ENCODE assay signal across 18 cellular contexts in genomic region chr12:9112076-9112853, GRCh38. TPM values are rescaled to one million over a fixed set of nuclear protein-coding genes. Genes with fewer than 3 reads are reported as not detected.
"Had no signal": no experiment of that assay in that cellular context is flagged by ENCODE, and none has a peak within 500 bp of the region (broad histone marks: within the 10 kb centered on the region; RNA-seq: fewer than 3 reads in every experiment).

No MANE protein-coding gene starts in this region.

- H3K9me3 ChIP-seq: SJCRH30 had no signal

- H3K4me3 Mint-ChIP-seq: activated T-cell treated with anti-CD3 and anti-CD28 coated beads, Interleukin-2, amount 50 U/mL, for 72 hours; neural progenitor cell; T-helper 17 cell; WTC11 had no signal

- H3K27ac ChIP-seq: foreskin keratinocyte, neural progenitor cell, SJCRH30 had no signal

- H3K4me3 ChIP-seq: neural progenitor cell, SJCRH30 had no signal

- ATAC-seq: activated naive CD4-positive, alpha-beta T cell treated with anti-CD3 and anti-CD28 coated beads, Interleukin-2, amount 50 U/mL, for 72 hours; activated T-cell treated with anti-CD3 and anti-CD28 coated beads, Interleukin-2, amount 50 U/mL, for 72 hours; foreskin keratinocyte; left lobe of liver; stimulated activated naive CD8-positive, alpha-beta T cell treated with anti-CD3 and anti-CD28 coated beads, Interleukin-15, Interleukin-2, amounts not matched to agents 100 U/mL and 50 U/mL, for 24 hours; T-helper 17 cell; WTC11 had no signal

- H3K9me3 Mint-ChIP-seq: activated naive CD4-positive, alpha-beta T cell treated with anti-CD3 and anti-CD28 coated beads, Interleukin-2, amount 50 U/mL, for 72 hours; activated T-cell treated with anti-CD3 and anti-CD28 coated beads, Interleukin-2, amount 50 U/mL, for 72 hours; neural progenitor cell; WTC11 had no signal

- H3K27me3 ChIP-seq: foreskin keratinocyte, neural progenitor cell, SJCRH30 had no signal

- H3K27ac Mint-ChIP-seq: activated naive CD4-positive, alpha-beta T cell treated with anti-CD3 and anti-CD28 coated beads, Interleukin-2, amount 50 U/mL, for 72 hours; neural progenitor cell; T-helper 17 cell; WTC11 had no signal

- H3K36me3 ChIP-seq: neural progenitor cell, SJCRH30 had no signal

- H3K36me3 Mint-ChIP-seq: activated naive CD4-positive, alpha-beta T cell treated with anti-CD3 and anti-CD28 coated beads, Interleukin-2, amount 50 U/mL, for 72 hours; WTC11 had no signal

- DNase-seq: activated CD4-positive, alpha-beta T cell treated with anti-CD3 and anti-CD28 coated beads for 48 hours; activated CD8-positive, alpha-beta memory T cell treated with anti-CD3 and anti-CD28 coated beads, Interleukin-2, amount 50 U/mL, for 48 hours; activated gamma-delta T cell; activated T-cell treated with anti-CD3 and anti-CD28 coated beads, Interleukin-2, amount 50 U/mL, for 72 hours; central memory CD4-positive, alpha-beta T cell; cortex of kidney; effector CD8-positive, alpha-beta T cell; foreskin keratinocyte; SJCRH30; stimulated activated CD4-positive, alpha-beta T cell treated with anti-CD3 and anti-CD28 coated beads, Interleukin-15, amount 100 ng/mL, for 24 hours; stimulated activated CD4-positive, alpha-beta T cell treated with anti-CD3 and anti-CD28 coated beads, Interleukin-4, amount 100 ng/mL, for 24 hours; stimulated activated CD8-positive, alpha-beta memory T cell treated with anti-CD3 and anti-CD28 coated beads, Interleukin-4, amount 100 ng/mL, for 48 hours; stimulated activated naive CD8-positive, alpha-beta T cell treated with anti-CD3 and anti-CD28 coated beads, Interleukin-15, Interleukin-2, amounts not matched to agents 100 U/mL and 50 U/mL, for 24 hours; T-helper 17 cell had no signal

- H3K4me1 ChIP-seq: foreskin keratinocyte, neural progenitor cell, SJCRH30 had no signal

RNA-seq across cellular contexts. Expression of gene A2M, which starts 3.5 kb away (rescaled TPM):
- total RNA-seq: foreskin keratinocyte, T-helper 17 cell had no signal
